In the genomic region with DNA sequence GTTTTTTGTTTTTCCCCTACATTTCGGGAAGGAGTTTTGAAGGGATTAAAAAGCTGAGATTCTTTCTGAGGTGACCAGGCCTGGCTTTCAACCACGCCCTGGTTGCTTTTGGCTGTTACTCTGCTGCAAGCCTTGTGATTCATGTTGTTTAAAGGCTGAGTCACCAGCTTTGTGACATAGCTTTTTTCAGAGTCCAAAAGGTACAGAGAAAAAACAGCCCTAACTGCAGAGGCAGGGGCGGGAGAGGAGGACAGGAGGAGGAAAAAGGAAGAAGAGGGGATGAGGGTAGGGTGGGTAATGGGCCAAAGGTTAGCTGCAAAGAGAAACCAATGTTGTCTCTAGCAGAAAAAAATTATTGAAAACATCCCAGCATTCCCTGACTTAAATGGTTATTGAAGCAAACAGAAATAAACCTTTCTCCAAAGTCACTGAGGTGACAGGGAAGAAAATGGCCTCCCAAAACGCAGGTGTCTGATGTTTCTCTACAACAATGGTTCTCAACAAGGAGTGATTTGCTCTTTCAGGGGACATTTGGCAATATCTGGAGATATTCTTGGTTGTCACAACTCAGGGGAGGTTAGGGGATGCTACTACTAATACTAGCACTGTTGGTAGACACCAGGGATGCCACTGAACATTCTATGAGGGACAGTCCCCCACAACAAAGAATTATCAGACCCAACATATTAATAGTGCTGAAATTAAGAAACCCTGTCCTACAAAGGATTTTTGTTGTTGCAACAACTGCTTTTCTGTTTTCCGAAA, we compare ENCODE assay signal across 8 cellular contexts. TPM values are rescaled to one million over a fixed set of nuclear protein-coding genes. Genes with fewer than 3 reads are reported as not detected.
A peak's percentile ranks its signal among the peaks of the same experiment; 100 is the strongest.
DNase-seq lines count a peak whose midpoint lies in the region; ATAC-seq and TF ChIP-seq lines count a peak whose summit lies in the region.

No MANE protein-coding gene starts in this region.

- H3K4me3 ChIP-seq in NT2/D1 (ENCODE audit: insufficient read length, low read depth) = peak overlapping the region; percentile 16
- peak overlapping the region; percentile 82 to 98 (median 96) for H3K4me3 ChIP-seq in mammary epithelial cell (replicated peaks in 1 of 3; ENCODE audit: insufficient read depth in 1 of 3, low read depth in 2 of 3, low read length in 3 of 3)

- dilution Hi-C loops in mammary epithelial cell (cut with HindIII; ENCODE audit: low sequenced_read_pairs) = loop anchor here (5.0 kb wide), 1 partner anchor 49 kb away; no protein-coding TSS in a partner anchor

- H3K27ac ChIP-seq in mammary epithelial cell (ENCODE audit: insufficient read depth, low read depth, low read length) (peak overlapping the region; percentile 100), layer of hippocampus (ENCODE audit: low read depth, low read length) (peak overlapping the region; percentile 100)

- H3K27ac Mint-ChIP-seq in stimulated activated effector memory CD8-positive, alpha-beta T cell treated with anti-CD3 and anti-CD28 coated beads, Interleukin-12 subunit alpha, Interleukin-12 subunit beta, amount 100 ng/mL, for 72 hours = peak overlapping the region; percentile 100

- H3K4me1 Mint-ChIP-seq in stimulated activated effector memory CD8-positive, alpha-beta T cell treated with anti-CD3 and anti-CD28 coated beads, Interleukin-12 subunit alpha, Interleukin-12 subunit beta, amount 100 ng/mL, for 72 hours = peaks cover 83% of the 10 kb centered on the region

- CTCF ChIA-PET in mammary epithelial cell (lab: Charles Lee; ENCODE audit: low non-redundant PET) = no interaction called here

- no peaks in the 10 kb centered on the region for H3K9me3 ChIP-seq in NT2/D1 (ENCODE audit: insufficient read depth, low read length)
- H3K9me3 ChIP-seq in mammary epithelial cell (replicated peaks; ENCODE audit: insufficient read depth, low read length) = no peaks in the 10 kb centered on the region

- H2AFZ ChIP-seq in mammary epithelial cell (ENCODE audit: low read depth, low read length) = no peak overlapping the region

- H3K27me3 ChIP-seq in NT2/D1 (ENCODE audit: insufficient read depth, insufficient read length) (no peaks in the 10 kb centered on the region), mammary epithelial cell (ENCODE audit: insufficient read depth, low read length) (no peaks in the 10 kb centered on the region), layer of hippocampus (ENCODE audit: control insufficient read depth, insufficient read depth, low read length) (no peaks in the 10 kb centered on the region)

- intact Hi-C loops in mammary epithelial cell (cut with micrococcal nuclease) = loop anchor here (1.0 kb wide), 1 partner anchor 11 kb away; no protein-coding TSS in a partner anchor

- H4K20me1 ChIP-seq in mammary epithelial cell (ENCODE audit: insufficient read depth, low read length) = peaks cover 14% of the 10 kb centered on the region

- H3K4me3 Mint-ChIP-seq in stimulated activated effector memory CD8-positive, alpha-beta T cell treated with anti-CD3 and anti-CD28 coated beads, Interleukin-12 subunit alpha, Interleukin-12 subunit beta, amount 100 ng/mL, for 72 hours = peak overlapping the region; percentile 100

- peak; percentile 19 for ATAC-seq in stimulated activated effector memory CD8-positive, alpha-beta T cell treated with anti-CD3 and anti-CD28 coated beads, Interleukin-12 subunit alpha, Interleukin-12 subunit beta, amount 100 ng/mL, for 72 hours

- H3K36me3 ChIP-seq in NT2/D1 (ENCODE audit: insufficient read depth, insufficient read length, low read length) (peaks cover 19% of the 10 kb centered on the region), mammary epithelial cell (ENCODE audit: insufficient read depth, low read length) (peaks cover 6% of the 10 kb centered on the region)

- TF ChIP-seq CTCF in mammary epithelial cell (conservative IDR thresholded peaks at IDR 0.05 in 1 of 2, IDR thresholded peaks at IDR 0.05 in 1 of 2; ENCODE audit: extremely low read depth in 1 of 2, insufficient read depth in 1 of 2, low read depth in 1 of 2, low read length in 2 of 2) = no peak

- BruUV-seq in mammary epithelial cell (replicated peaks; lab: Mats Ljungman, UMichigan) = no TSS peak

- peaks cover 39% of the 10 kb centered on the region for H3K79me2 ChIP-seq in mammary epithelial cell (ENCODE audit: insufficient read depth, low read length)

- DNase-seq in COLO829 (ENCODE audit: low spot score) (peak; percentile 67), NT2/D1 (ENCODE audit: low read depth, low spot score) (no peak), mammary epithelial cell (peak; percentile 92), COR-L47 (lab: John Stamatoyannopoulos, UW) (no peak), retina (no peak), KG1 (lab: John Stamatoyannopoulos, UW) (no peak)
- DNase-seq in stimulated activated effector memory CD8-positive, alpha-beta T cell treated with anti-CD3 and anti-CD28 coated beads, Interleukin-12 subunit alpha, Interleukin-12 subunit beta, amount 100 ng/mL, for 72 hours (ENCODE audit: low spot score in 2 of 2) = no peak

- H3K4me1 ChIP-seq in NT2/D1 (ENCODE audit: insufficient read depth, insufficient read length) (peaks cover 8% of the 10 kb centered on the region), mammary epithelial cell (ENCODE audit: insufficient read depth, low read length) (peaks cover 26% of the 10 kb centered on the region)

- H3K9me3 Mint-ChIP-seq in stimulated activated effector memory CD8-positive, alpha-beta T cell treated with anti-CD3 and anti-CD28 coated beads, Interleukin-12 subunit alpha, Interleukin-12 subunit beta, amount 100 ng/mL, for 72 hours = no peaks in the 10 kb centered on the region

- 0% methylated on average over 5 of the region's 5 CpGs for WGBS in mammary epithelial cell (ENCODE audit: low coverage, missing lambda C conversion rate)

- H3K4me2 ChIP-seq in mammary epithelial cell (ENCODE audit: insufficient read depth, low read depth, low read length) = peak overlapping the region; percentile 90

- peaks cover 76% of the 10 kb centered on the region for H3K36me3 Mint-ChIP-seq in stimulated activated effector memory CD8-positive, alpha-beta T cell treated with anti-CD3 and anti-CD28 coated beads, Interleukin-12 subunit alpha, Interleukin-12 subunit beta, amount 100 ng/mL, for 72 hours

- H3K9ac ChIP-seq in NT2/D1 (ENCODE audit: insufficient read length, low read depth) (peak overlapping the region; percentile 99), mammary epithelial cell (ENCODE audit: insufficient read depth, low read length) (peak overlapping the region; percentile 98)

- in situ Hi-C loops in mammary epithelial cell (cut with MboI; ENCODE audit: low sequenced_read_pairs in 2 of 2) = no loop called here

RNA-seq across cellular contexts. Expression of a gene that starts 2.1 kb away (rescaled TPM):
- 1,000 to 10,000 TPM; 1,187 to 2,186 TPM for total RNA-seq in mammary epithelial cell
- 3,278 TPM for polyA plus RNA-seq in mammary epithelial cell
- polyA minus RNA-seq in mammary epithelial cell = 2,197 TPM

RNA-seq across cellular contexts. Expression of a gene that starts 52.9 kb away (rescaled TPM):
- 10 to 100 TPM; 44.8 to 60.9 TPM for total RNA-seq in mammary epithelial cell
- polyA plus RNA-seq in mammary epithelial cell = 122 TPM
- 117 TPM for polyA minus RNA-seq in mammary epithelial cell

Comparison
In these comparisons a context has a peak if more than half of its experiments do, and no peak if none do; other contexts are left out.
1. DNase-seq: peak in COLO829 (single experiment) and mammary epithelial cell (single experiment); none in NT2/D1 (single experiment), stimulated activated effector memory CD8-positive, alpha-beta T cell treated with anti-CD3 and anti-CD28 coated beads, Interleukin-12 subunit alpha, Interleukin-12 subunit beta, amount 100 ng/mL, for 72 hours (0 of 2), COR-L47 (single experiment), retina (single experiment) and KG1 (single experiment).